1 cellular context compared by ENCODE assay signal in the genomic region with DNA sequence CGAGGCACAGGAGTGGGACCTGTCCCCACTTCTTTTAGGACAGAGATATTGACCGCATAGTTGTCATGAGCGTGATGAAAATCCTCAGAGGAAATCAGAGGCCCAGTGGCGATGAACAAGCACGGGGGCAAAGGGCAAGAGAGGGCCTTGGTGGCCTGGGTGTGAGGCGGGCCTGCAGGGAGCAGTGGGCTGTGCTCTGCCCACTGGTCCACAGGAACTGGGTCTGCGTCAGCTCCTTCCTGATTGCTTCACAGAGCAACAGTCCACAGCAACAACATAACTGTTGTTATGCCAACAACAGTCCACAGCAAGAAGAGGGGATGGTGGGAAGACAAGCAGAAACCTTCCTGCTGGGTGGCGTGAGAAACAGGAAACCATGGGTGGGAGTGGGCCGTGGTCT.
TF ChIP-seq lines count a peak whose summit lies in the region.

No MANE protein-coding gene starts in this region.

TF ChIP-seq in HepG2, 621 proteins besides CTCF, POLR2A, EP300 and RAD21 (continued from another document):
- TF ChIP-seq, protein P1, sequence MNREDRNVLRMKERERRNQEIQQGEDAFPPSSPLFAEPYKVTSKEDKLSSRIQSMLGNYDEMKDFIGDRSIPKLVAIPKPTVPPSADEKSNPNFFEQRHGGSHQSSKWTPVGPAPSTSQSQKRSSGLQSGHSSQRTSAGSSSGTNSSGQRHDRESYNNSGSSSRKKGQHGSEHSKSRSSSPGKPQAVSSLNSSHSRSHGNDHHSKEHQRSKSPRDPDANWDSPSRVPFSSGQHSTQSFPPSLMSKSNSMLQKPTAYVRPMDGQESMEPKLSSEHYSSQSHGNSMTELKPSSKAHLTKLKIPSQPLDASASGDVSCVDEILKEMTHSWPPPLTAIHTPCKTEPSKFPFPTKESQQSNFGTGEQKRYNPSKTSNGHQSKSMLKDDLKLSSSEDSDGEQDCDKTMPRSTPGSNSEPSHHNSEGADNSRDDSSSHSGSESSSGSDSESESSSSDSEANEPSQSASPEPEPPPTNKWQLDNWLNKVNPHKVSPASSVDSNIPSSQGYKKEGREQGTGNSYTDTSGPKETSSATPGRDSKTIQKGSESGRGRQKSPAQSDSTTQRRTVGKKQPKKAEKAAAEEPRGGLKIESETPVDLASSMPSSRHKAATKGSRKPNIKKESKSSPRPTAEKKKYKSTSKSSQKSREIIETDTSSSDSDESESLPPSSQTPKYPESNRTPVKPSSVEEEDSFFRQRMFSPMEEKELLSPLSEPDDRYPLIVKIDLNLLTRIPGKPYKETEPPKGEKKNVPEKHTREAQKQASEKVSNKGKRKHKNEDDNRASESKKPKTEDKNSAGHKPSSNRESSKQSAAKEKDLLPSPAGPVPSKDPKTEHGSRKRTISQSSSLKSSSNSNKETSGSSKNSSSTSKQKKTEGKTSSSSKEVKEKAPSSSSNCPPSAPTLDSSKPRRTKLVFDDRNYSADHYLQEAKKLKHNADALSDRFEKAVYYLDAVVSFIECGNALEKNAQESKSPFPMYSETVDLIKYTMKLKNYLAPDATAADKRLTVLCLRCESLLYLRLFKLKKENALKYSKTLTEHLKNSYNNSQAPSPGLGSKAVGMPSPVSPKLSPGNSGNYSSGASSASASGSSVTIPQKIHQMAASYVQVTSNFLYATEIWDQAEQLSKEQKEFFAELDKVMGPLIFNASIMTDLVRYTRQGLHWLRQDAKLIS (CRISPR knock-in tag; IDR thresholded peaks at IDR 0.05): no peak
- TF ChIP-seq, protein P2, sequence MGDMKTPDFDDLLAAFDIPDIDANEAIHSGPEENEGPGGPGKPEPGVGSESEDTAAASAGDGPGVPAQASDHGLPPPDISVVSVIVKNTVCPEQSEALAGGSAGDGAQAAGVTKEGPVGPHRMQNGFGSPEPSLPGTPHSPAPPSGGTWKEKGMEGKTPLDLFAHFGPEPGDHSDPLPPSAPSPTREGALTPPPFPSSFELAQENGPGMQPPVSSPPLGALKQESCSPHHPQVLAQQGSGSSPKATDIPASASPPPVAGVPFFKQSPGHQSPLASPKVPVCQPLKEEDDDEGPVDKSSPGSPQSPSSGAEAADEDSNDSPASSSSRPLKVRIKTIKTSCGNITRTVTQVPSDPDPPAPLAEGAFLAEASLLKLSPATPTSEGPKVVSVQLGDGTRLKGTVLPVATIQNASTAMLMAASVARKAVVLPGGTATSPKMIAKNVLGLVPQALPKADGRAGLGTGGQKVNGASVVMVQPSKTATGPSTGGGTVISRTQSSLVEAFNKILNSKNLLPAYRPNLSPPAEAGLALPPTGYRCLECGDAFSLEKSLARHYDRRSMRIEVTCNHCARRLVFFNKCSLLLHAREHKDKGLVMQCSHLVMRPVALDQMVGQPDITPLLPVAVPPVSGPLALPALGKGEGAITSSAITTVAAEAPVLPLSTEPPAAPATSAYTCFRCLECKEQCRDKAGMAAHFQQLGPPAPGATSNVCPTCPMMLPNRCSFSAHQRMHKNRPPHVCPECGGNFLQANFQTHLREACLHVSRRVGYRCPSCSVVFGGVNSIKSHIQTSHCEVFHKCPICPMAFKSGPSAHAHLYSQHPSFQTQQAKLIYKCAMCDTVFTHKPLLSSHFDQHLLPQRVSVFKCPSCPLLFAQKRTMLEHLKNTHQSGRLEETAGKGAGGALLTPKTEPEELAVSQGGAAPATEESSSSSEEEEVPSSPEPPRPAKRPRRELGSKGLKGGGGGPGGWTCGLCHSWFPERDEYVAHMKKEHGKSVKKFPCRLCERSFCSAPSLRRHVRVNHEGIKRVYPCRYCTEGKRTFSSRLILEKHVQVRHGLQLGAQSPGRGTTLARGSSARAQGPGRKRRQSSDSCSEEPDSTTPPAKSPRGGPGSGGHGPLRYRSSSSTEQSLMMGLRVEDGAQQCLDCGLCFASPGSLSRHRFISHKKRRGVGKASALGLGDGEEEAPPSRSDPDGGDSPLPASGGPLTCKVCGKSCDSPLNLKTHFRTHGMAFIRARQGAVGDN (CRISPR knock-in tag; IDR thresholded peaks at IDR 0.05): peak; percentile 90
- 0 out of 2 replicates have a peak, but pooled peaks have one; percentile 5 for TF ChIP-seq YEATS4 (CRISPR knock-in tag; IDR thresholded peaks at IDR 0.05; ENCODE audit: borderline replicate concordance)
TF ChIP-seq in HepG2: peak in this region for 65.
